ENCODE assay signal across 8 cellular contexts in the genomic region with DNA sequence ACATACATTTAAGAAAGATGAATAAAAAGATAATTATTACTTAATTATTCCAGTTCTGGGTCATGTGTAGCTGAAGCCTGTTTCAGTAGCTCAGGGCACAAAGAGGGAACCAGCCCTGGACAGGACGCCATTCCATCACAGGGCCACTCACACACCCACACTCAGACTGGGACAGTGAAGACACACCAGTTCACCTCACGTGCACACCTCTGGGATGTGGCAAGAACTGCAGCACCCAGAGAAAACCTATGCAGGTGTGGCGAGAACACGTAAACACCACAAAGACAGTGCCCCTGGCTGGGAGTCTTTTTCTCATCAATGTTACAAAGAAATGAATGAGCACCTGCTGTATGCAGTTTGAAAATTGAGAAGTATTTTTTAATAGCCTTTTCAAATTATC. TPM values are rescaled to one million over a fixed set of nuclear protein-coding genes. Genes with fewer than 3 reads are reported as not detected.
DNase-seq lines count a peak whose midpoint lies in the region; ATAC-seq, FAIRE-seq and TF ChIP-seq lines count a peak whose summit lies in the region.

No MANE protein-coding gene starts in this region.

- TF ChIP-seq CTCF in keratinocyte (optimal IDR thresholded peaks at IDR 0.05 in 1 of 3, IDR thresholded peaks at IDR 0.05 in 1 of 3, conservative IDR thresholded peaks at IDR 0.05 in 1 of 3; ENCODE audit: extremely low read depth in 1 of 3, insufficient read depth in 2 of 3, low read length in 3 of 3): peak in 2 of 3 experiments; percentile 11 to 24
- TF ChIP-seq CTCF in esophagus muscularis mucosa (IDR thresholded peaks at IDR 0.05): no peak

- H3K9me1 ChIP-seq in keratinocyte (ENCODE audit: control insufficient read depth, extremely low read depth, insufficient read depth, low read length): no peaks in the 10 kb centered on the region

- peak overlapping the region; percentile 70 to 95 (median 93) for H3K4me3 Mint-ChIP-seq in CD8-positive, alpha-beta memory T cell

- no peaks in the 10 kb centered on the region for H3K9me3 Mint-ChIP-seq in CD8-positive, alpha-beta memory T cell

- H3K9ac ChIP-seq in HUES64 (ENCODE audit: low read depth, low read length) (no peak overlapping the region), keratinocyte (ENCODE audit: control insufficient read depth, extremely low read depth, insufficient read depth, low read length) (peak overlapping the region; percentile 93)

- CTCF ChIA-PET in CD8-positive, alpha-beta memory T cell (lab: Charles Lee): interaction anchor here (0.9 to 1.9 kb wide), 4 partner anchors 9 to 37 kb away, joined by 3 to 5 read pairs (median 4); no protein-coding TSS in a partner anchor

- peaks cover 0 to 56% (median 2%) of the 10 kb centered on the region in 3 donors for H3K36me3 Mint-ChIP-seq in CD8-positive, alpha-beta memory T cell

- H3K79me2 ChIP-seq in keratinocyte (ENCODE audit: control insufficient read depth, insufficient read depth, low read length): peaks cover 71% of the 10 kb centered on the region

- H3K27me3 ChIP-seq in CD8-positive, alpha-beta memory T cell (ENCODE audit: insufficient read depth, low read length, poor library complexity, severe bottlenecking): no peaks in the 10 kb centered on the region
- H3K27me3 ChIP-seq in HUES64 (ENCODE audit: insufficient read depth, low read length): no peaks in the 10 kb centered on the region
- H3K27me3 ChIP-seq in keratinocyte (ENCODE audit: control insufficient read depth, extremely low read depth, insufficient read depth, low read length): no peaks in the 10 kb centered on the region
- H3K27me3 ChIP-seq in esophagus muscularis mucosa: no peaks in the 10 kb centered on the region

- H3K27ac Mint-ChIP-seq in CD8-positive, alpha-beta memory T cell: peak overlapping the region; percentile 72 to 99 (median 99)

- DNase-seq in CD8-positive, alpha-beta memory T cell: peak; percentile 26 to 66 (median 38)
- peak; percentile 18 for DNase-seq in activated T-helper 1 cell treated with Interleukin-2 at 50 U/mL for 16 hours (ENCODE audit: low read depth)
- DNase-seq in keratinocyte (ENCODE audit: low read depth, low spot score): no peak
- DNase-seq in esophagus muscularis mucosa (ENCODE audit: extremely low spot score): no peak
- DNase-seq in ecto neural progenitor cell (ENCODE audit: low spot score): no peak

- H4K20me1 ChIP-seq in keratinocyte (ENCODE audit: control insufficient read depth, extremely low read depth, insufficient read depth, low read length): peaks cover 17% of the 10 kb centered on the region

- peaks cover 61% of the 10 kb centered on the region for H3K4me1 ChIP-seq in CD8-positive, alpha-beta memory T cell (ENCODE audit: insufficient read depth, low read length)
- peaks cover 9% of the 10 kb centered on the region for H3K4me1 ChIP-seq in HUES64 (ENCODE audit: insufficient read depth, low read length)
- H3K4me1 ChIP-seq in keratinocyte (ENCODE audit: control insufficient read depth, extremely low read depth, insufficient read depth, low read length): peaks cover 47% of the 10 kb centered on the region
- H3K4me1 ChIP-seq in esophagus muscularis mucosa: peaks cover 42 to 68% (median 59%) of the 10 kb centered on the region in 4 donors

- H3K36me3 ChIP-seq in CD8-positive, alpha-beta memory T cell (ENCODE audit: insufficient read depth, low read length): peaks cover 5% of the 10 kb centered on the region
- H3K36me3 ChIP-seq in HUES64 (ENCODE audit: insufficient read depth, low read length) (peaks cover 40% of the 10 kb centered on the region), keratinocyte (ENCODE audit: control insufficient read depth in 2 of 2, extremely low read depth in 1 of 2, insufficient read depth in 2 of 2, low read length in 2 of 2) (peaks cover 5 to 7% of the 10 kb centered on the region in 2 experiments), esophagus muscularis mucosa (peaks cover 0 to 29% (median 23%) of the 10 kb centered on the region in 4 donors)

- TF ChIP-seq POLR2A in esophagus muscularis mucosa (IDR thresholded peaks at IDR 0.05; ENCODE audit: low read depth): no peak

- H3K27ac ChIP-seq in CD8-positive, alpha-beta memory T cell (ENCODE audit: low read depth, low read length): no peak overlapping the region
- no peak overlapping the region for H3K27ac ChIP-seq in HUES64 (ENCODE audit: low read depth, low read length)
- H3K27ac ChIP-seq in keratinocyte (ENCODE audit: control insufficient read depth, insufficient read depth, low read length): peak overlapping the region; percentile 95
- peak overlapping the region in 2 of 4 donors; percentile 96 to 97 for H3K27ac ChIP-seq in esophagus muscularis mucosa (replicated peaks in 1 of 4)

- no peak overlapping the region for H2AFZ ChIP-seq in keratinocyte (ENCODE audit: control insufficient read depth, low read length)

- POLR2A ChIA-PET in CD8-positive, alpha-beta memory T cell (lab: Charles Lee): interaction anchor here (0.5 to 0.9 kb wide), 3 partner anchors 11 to 18 kb away, joined by 3 read pairs; no protein-coding TSS in a partner anchor

- dilution Hi-C loops in keratinocyte (cut with MboI; ENCODE audit: extremely low pct_ligation_motif_present, low sequenced_read_pairs): no loop called here

- no peak overlapping the region for H3K4me3 ChIP-seq in CD8-positive, alpha-beta memory T cell (ENCODE audit: low read length)
- H3K4me3 ChIP-seq in HUES64 (ENCODE audit: low read length): peak overlapping the region; percentile 100
- H3K4me3 ChIP-seq in keratinocyte (ENCODE audit: control insufficient read depth in 2 of 3, extremely low read depth in 1 of 3, insufficient read depth in 2 of 3, low read depth in 1 of 3, low read length in 3 of 3): peak overlapping the region; percentile 90 to 96 (median 94)
- no peak overlapping the region for H3K4me3 ChIP-seq in esophagus muscularis mucosa

- peak overlapping the region; percentile 72 for H3K4me2 ChIP-seq in keratinocyte (ENCODE audit: control insufficient read depth, extremely low read depth, insufficient read depth, low read depth, low read length)

- ATAC-seq in GM21529 (IDR thresholded peaks at IDR 0.05; ENCODE audit: unreplicated experiment): no peak
- no peak for ATAC-seq in GM18858 (IDR thresholded peaks at IDR 0.05; ENCODE audit: unreplicated experiment)

- intact Hi-C loops in esophagus muscularis mucosa (cut with DNase I): loop anchor here (10.0 kb wide), 1 partner anchor 116 kb away; a partner anchor contains a TSS

- no peak for FAIRE-seq in keratinocyte (lab: Jason Lieb, UNC)

- TF ChIP-seq EP300 in esophagus muscularis mucosa (IDR thresholded peaks at IDR 0.05): no peak

- H3K9me3 ChIP-seq in CD8-positive, alpha-beta memory T cell (ENCODE audit: low read length): no peaks in the 10 kb centered on the region
- no peaks in the 10 kb centered on the region for H3K9me3 ChIP-seq in HUES64 (ENCODE audit: insufficient read depth, low read depth, low read length)
- no peaks in the 10 kb centered on the region for H3K9me3 ChIP-seq in keratinocyte (ENCODE audit: control insufficient read depth, low read depth, low read length)
- H3K9me3 ChIP-seq in esophagus muscularis mucosa: no peaks in the 10 kb centered on the region

- H3K27me3 Mint-ChIP-seq in CD8-positive, alpha-beta memory T cell: peaks cover 0 to 2% of the 10 kb centered on the region in 2 donors

- peaks cover 61 to 86% (median 78%) of the 10 kb centered on the region in 3 donors for H3K4me1 Mint-ChIP-seq in CD8-positive, alpha-beta memory T cell

- WGBS in HUES64: 73% methylated on average over 4 of the region's 4 CpGs
- WGBS in esophagus muscularis mucosa: 81% methylated on average over 4 of the region's 4 CpGs

RNA-seq across cellular contexts. Expression of a gene that starts 1.6 kb away (rescaled TPM):
- 10 to 100 TPM; 47.4 to 50.1 TPM for total RNA-seq in CD8-positive, alpha-beta memory T cell
- 53.1 TPM for polyA plus RNA-seq in CD8-positive, alpha-beta memory T cell
- 122 TPM for polyA plus RNA-seq in HUES64 (2013, experiment 1 of 2)
- 142 TPM for polyA plus RNA-seq in HUES64 (2013, experiment 2 of 2)
- polyA plus RNA-seq in keratinocyte: 140 to 298 TPM (median 172 TPM) in 3 replicates
- polyA plus RNA-seq in keratinocyte (2011; ENCODE audit: low read depth): 61.0 TPM
- 91.1 and 171 TPM in 2 replicates for polyA plus RNA-seq in keratinocyte (2011; cell fraction: cytosol; rRNA removed)
- polyA plus RNA-seq in keratinocyte (2011; cell fraction: nucleus; rRNA removed): 319 and 386 TPM in 2 replicates
- 85.7 and 143 TPM in 2 replicates for polyA plus RNA-seq in keratinocyte (2012; ENCODE audit: low replicate concordance)
- 21.3 to 110 TPM (median 63.5 TPM) in 3 replicates for polyA minus RNA-seq in keratinocyte
- polyA minus RNA-seq in keratinocyte (2011; cell fraction: cytosol; rRNA and poly(A)+ RNA removed): 48.2 TPM
- polyA minus RNA-seq in keratinocyte (2011; cell fraction: nucleus; rRNA and poly(A)+ RNA removed): 107 and 178 TPM in 2 replicates
- total RNA-seq in esophagus muscularis mucosa: 10 to 100 TPM; 16.8 to 33.3 (median 23.4) TPM

RNA-seq across cellular contexts. Expression of a gene that starts 5.6 kb away (rescaled TPM):
- total RNA-seq in CD8-positive, alpha-beta memory T cell: 10 to 100 TPM; 14.5 to 15.8 TPM
- 21.7 TPM for polyA plus RNA-seq in CD8-positive, alpha-beta memory T cell
- 6.6 TPM for polyA plus RNA-seq in HUES64 (2013, experiment 1 of 2)
- 7.2 TPM for polyA plus RNA-seq in HUES64 (2013, experiment 2 of 2)
- polyA plus RNA-seq in keratinocyte: 13.1 to 22.8 TPM (median 16.0 TPM) in 3 replicates
- polyA plus RNA-seq in keratinocyte (2011; ENCODE audit: low read depth): 19.2 TPM
- polyA plus RNA-seq in keratinocyte (2011; cell fraction: cytosol; rRNA removed): 14.9 and 17.7 TPM in 2 replicates
- polyA plus RNA-seq in keratinocyte (2011; cell fraction: nucleus; rRNA removed): 39.3 and 39.4 TPM in 2 replicates
- polyA plus RNA-seq in keratinocyte (2012; ENCODE audit: low replicate concordance): 11.0 and 16.4 TPM in 2 replicates
- polyA minus RNA-seq in keratinocyte: 40.9 to 73.3 TPM (median 46.3 TPM) in 3 replicates
- 22.4 TPM for polyA minus RNA-seq in keratinocyte (2011; cell fraction: cytosol; rRNA and poly(A)+ RNA removed)
- 27.2 and 45.2 TPM in 2 replicates for polyA minus RNA-seq in keratinocyte (2011; cell fraction: nucleus; rRNA and poly(A)+ RNA removed)
- 10 to 100 TPM in 3 of 4 donors, 1 to 10 TPM in 1; 9.1 to 17.2 (median 13.2) TPM for total RNA-seq in esophagus muscularis mucosa

RNA-seq across cellular contexts. Expression of a gene that starts 24.9 kb away (rescaled TPM):
- not detected for total RNA-seq in CD8-positive, alpha-beta memory T cell
- not detected for polyA plus RNA-seq in CD8-positive, alpha-beta memory T cell
- polyA plus RNA-seq in HUES64 (2013, experiment 1 of 2): not detected
- not detected for polyA plus RNA-seq in HUES64 (2013, experiment 2 of 2)
- polyA plus RNA-seq in keratinocyte: not detected in 3 replicates
- polyA plus RNA-seq in keratinocyte (2011; ENCODE audit: low read depth): not detected
- not detected in 2 replicates for polyA plus RNA-seq in keratinocyte (2011; cell fraction: cytosol; rRNA removed)
- polyA plus RNA-seq in keratinocyte (2011; cell fraction: nucleus; rRNA removed): not detected in 2 replicates
- not detected in 2 replicates for polyA plus RNA-seq in keratinocyte (2012; ENCODE audit: low replicate concordance)
- polyA minus RNA-seq in keratinocyte: not detected in 3 replicates
- not detected for polyA minus RNA-seq in keratinocyte (2011; cell fraction: cytosol; rRNA and poly(A)+ RNA removed)
- polyA minus RNA-seq in keratinocyte (2011; cell fraction: nucleus; rRNA and poly(A)+ RNA removed): not detected in 2 replicates
- not detected for total RNA-seq in esophagus muscularis mucosa

Comparison
In these comparisons a context has a peak if more than half of its experiments do, and no peak if none do; other contexts are left out.
1. DNase-seq: peak in CD8-positive, alpha-beta memory T cell (5 of 5) and activated T-helper 1 cell treated with Interleukin-2 at 50 U/mL for 16 hours (single experiment); none in keratinocyte (single experiment), esophagus muscularis mucosa (single experiment) and ecto neural progenitor cell (single experiment).
2. H3K4me3 ChIP-seq: peak in HUES64 (single experiment) and keratinocyte (3 of 3); none in CD8-positive, alpha-beta memory T cell (single experiment) and esophagus muscularis mucosa (0 of 4).
3. CTCF ChIP-seq: peak in keratinocyte (2 of 3); none in esophagus muscularis mucosa (0 of 3).